ENCODE assay signal across 8 cellular contexts in genomic region chr2:240556553-240557100, GRCh38. TPM values are rescaled to one million over a fixed set of nuclear protein-coding genes. Genes with fewer than 3 reads are reported as not detected.
DNase-seq lines count a peak whose midpoint lies in the region; ATAC-seq and TF ChIP-seq lines count a peak whose summit lies in the region.

No MANE protein-coding gene starts in this region.

- peak in 43 of 56 donors; percentile 14 to 53 (median 32) for TF ChIP-seq CTCF in dorsolateral prefrontal cortex (IDR thresholded peaks at IDR 0.05 in 54 of 56, conservative IDR thresholded peaks at IDR 0.05 in 2 of 56; ENCODE audit: low read depth in 1 of 56, partially characterized antibody in 56 of 56)
- peak; percentile 27 for TF ChIP-seq CTCF in nephron progenitor cell (IDR thresholded peaks at IDR 0.05)

- peaks cover 46% of the 10 kb centered on the region for H3K4me1 Mint-ChIP-seq in nephron progenitor cell

- H3K9me3 Mint-ChIP-seq in nephron progenitor cell: peaks cover 6% of the 10 kb centered on the region

- H3K4me3 ChIP-seq in HUES48 (ENCODE audit: low read depth, low read length): no peak overlapping the region
- H3K4me3 ChIP-seq in dorsolateral prefrontal cortex: peak overlapping the region in 26 of 59 donors; percentile 44 to 66 (median 60)

- intact Hi-C loops in dorsolateral prefrontal cortex (cut with DNase I): no loop called here

- no peak overlapping the region for H3K27ac Mint-ChIP-seq in nephron progenitor cell

- no peak for ATAC-seq in GM21786 (IDR thresholded peaks at IDR 0.05; ENCODE audit: unreplicated experiment)

- H3K4me3 Mint-ChIP-seq in nephron progenitor cell: no peak overlapping the region

- H3K27ac ChIP-seq in HUES48 (ENCODE audit: low read depth, low read length) (peak overlapping the region; percentile 8), dorsolateral prefrontal cortex (no peak overlapping the region)

- H3K27me3 ChIP-seq in HUES48 (ENCODE audit: control insufficient read depth, insufficient read depth, low read length): peaks cover 26% of the 10 kb centered on the region
- no peaks in the 10 kb centered on the region for H3K27me3 ChIP-seq in dorsolateral prefrontal cortex

- H3K9me3 ChIP-seq in HUES48 (ENCODE audit: control insufficient read depth, insufficient read depth, low read length): no peaks in the 10 kb centered on the region

- peaks cover 13% of the 10 kb centered on the region; the same call in 1 of the 2 replicates for H3K4me1 ChIP-seq in HUES48 (ENCODE audit: control insufficient read depth, insufficient read depth, low read length)

- H3K36me3 Mint-ChIP-seq in nephron progenitor cell (ENCODE audit: low read depth): peaks cover 27% of the 10 kb centered on the region

- DNase-seq in COLO668 (lab: John Stamatoyannopoulos, UW; ENCODE audit: unreplicated experiment) (peak; percentile 49), dorsolateral prefrontal cortex (peak in 2 of 10 donors; percentile 47 to 51), nephron progenitor cell (peak; percentile 46), GOT3 (lab: John Stamatoyannopoulos, UW) (no peak), COLO829 (ENCODE audit: low spot score) (no peak)
- DNase-seq in activated CD4-positive, CD25-positive, alpha-beta regulatory T cell treated with anti-CD3 and anti-CD28 coated beads, Interleukin-2, amount 50 U/mL, for 72 hours: peak; percentile 68

- H3K36me3 ChIP-seq in HUES48 (ENCODE audit: control insufficient read depth, insufficient read depth, low read length): no peaks in the 10 kb centered on the region

- peaks cover 3% of the 10 kb centered on the region for H3K27me3 Mint-ChIP-seq in nephron progenitor cell (ENCODE audit: low read depth, poor library complexity)

- H3K9ac ChIP-seq in HUES48 (ENCODE audit: low read depth, low read length): no peak overlapping the region

RNA-seq across cellular contexts. Expression of gene ANKMY1, which starts 1.2 kb away (rescaled TPM):
- total RNA-seq in dorsolateral prefrontal cortex: 10 to 100 TPM; 14.0 to 42.7 (median 25.5) TPM

RNA-seq across cellular contexts. Expression of gene DUSP28, which starts 3.5 kb away (rescaled TPM):
- 10 to 100 TPM in 56 of 120 experiments, 1 to 10 TPM in 64; 5.5 to 19.0 (median 9.5) TPM for total RNA-seq in dorsolateral prefrontal cortex

RNA-seq across cellular contexts. Expression of gene RNPEPL1, which starts 11.7 kb away (rescaled TPM):
- 10 to 100 TPM; 16.7 to 49.1 (median 26.4) TPM for total RNA-seq in dorsolateral prefrontal cortex

RNA-seq across cellular contexts. Expression of gene CAPN10, which starts 29.9 kb away (rescaled TPM):
- total RNA-seq in dorsolateral prefrontal cortex: 10 to 100 TPM; 25.6 to 70.0 (median 40.7) TPM

Comparison
In these comparisons a context has a peak if more than half of its experiments do, and no peak if none do; other contexts are left out.
1. DNase-seq: peak in COLO668 (single experiment), activated CD4-positive, CD25-positive, alpha-beta regulatory T cell treated with anti-CD3 and anti-CD28 coated beads, Interleukin-2, amount 50 U/mL, for 72 hours (single experiment) and nephron progenitor cell (single experiment); none in GOT3 (single experiment) and COLO829 (single experiment).